25 cellular contexts compared by ENCODE assay signal in the genomic region with DNA sequence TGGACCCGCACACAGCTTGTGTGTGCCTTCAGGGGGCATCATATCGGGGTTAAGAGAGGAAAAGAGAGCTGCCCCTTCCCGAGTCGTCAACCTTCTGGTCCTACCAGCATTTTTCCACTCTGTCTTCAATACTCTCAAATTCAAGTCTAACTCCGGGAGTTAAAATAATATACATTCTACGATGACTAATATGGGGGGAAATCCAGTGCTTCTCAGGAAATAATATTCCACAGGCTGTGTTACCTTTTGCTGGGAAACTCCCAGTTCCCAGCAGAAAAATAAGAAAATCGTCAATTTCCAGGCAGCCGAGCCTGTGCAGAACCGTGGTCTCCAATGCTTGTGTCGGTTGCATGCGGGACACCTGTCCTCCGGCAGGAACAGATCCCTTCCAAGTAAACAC.
"Had no signal": no experiment of that assay in that cellular context is flagged by ENCODE, and none has a peak within 500 bp of the region (broad histone marks: within the 10 kb centered on the region; RNA-seq: fewer than 3 reads in every experiment).

No MANE protein-coding gene starts in this region.

- H3K36me3 ChIP-seq: adrenal gland, ascending aorta, breast epithelium, colonic mucosa, sigmoid colon, vagina had no signal

- FAIRE-seq: islet of Langerhans had no signal

- H3K4me3 Mint-ChIP-seq: activated CD8-positive, alpha-beta T cell treated with anti-CD3 and anti-CD28 coated beads, Interleukin-2, amount 10 ng/mL, durations not matched to agents 7 days and 5 days; central memory CD8-positive, alpha-beta T cell; neural crest cell; stimulated activated memory B cell treated with anti-CD40 and anti-IgM and Interleukin-4, amounts not matched to agents 10 μg/mL and 1 μg/mL and 100 μg/mL, for 72 hours had no signal

- H3K4me3 ChIP-seq: adrenal gland, ascending aorta, breast epithelium, colonic mucosa, sigmoid colon, smooth muscle cell, testis, vagina had no signal

- H3K4me2 ChIP-seq: smooth muscle cell had no signal

- ATAC-seq: activated CD8-positive, alpha-beta T cell treated with anti-CD3 and anti-CD28 coated beads, Interleukin-2, amount 10 ng/mL, durations not matched to agents 7 days and 5 days; activated naive CD4-positive, alpha-beta T cell treated with anti-CD3 and anti-CD28 coated beads, Interleukin-2, amount 50 U/mL, for 72 hours; left ventricle myocardium superior; stimulated activated memory B cell treated with anti-CD40 and anti-IgM and Interleukin-4, amounts not matched to agents 10 μg/mL and 1 μg/mL and 100 μg/mL, for 72 hours had no signal

- H3K27me3 ChIP-seq: adrenal gland, ascending aorta, colonic mucosa, sigmoid colon, testis, vagina had no signal

- H3K4me1 ChIP-seq: adrenal gland, ascending aorta, breast epithelium, colonic mucosa, testis, vagina had no signal

- DNase-seq: activated CD4-positive, alpha-beta T cell treated with anti-CD3 and anti-CD28 coated beads for 1 hour; activated CD4-positive, alpha-beta T cell treated with anti-CD3 and anti-CD28 coated beads, Interleukin-2, amount 50 U/mL, for 1 hour; activated CD8-positive, alpha-beta T cell treated with anti-CD3 and anti-CD28 coated beads, Interleukin-2, amount 10 ng/mL, durations not matched to agents 7 days and 5 days; activated gamma-delta T cell treated with Interleukin-2 at 50 U/mL for 16 hours; adrenal gland; colonic mucosa; foreskin melanocyte; glutamatergic neuron; hippocampal formation; left ventricle myocardium superior; retina; sigmoid colon; stimulated activated CD4-positive, alpha-beta T cell treated with anti-CD3 and anti-CD28 coated beads, Interleukin-15, amount 100 ng/mL, for 24 hours; T-helper 9 cell; testis; trophoblast cell had no signal

- H3K27ac ChIP-seq: adrenal gland, ascending aorta, breast epithelium, colonic mucosa, sigmoid colon, testis, vagina had no signal

- H3K27ac Mint-ChIP-seq: activated CD8-positive, alpha-beta T cell treated with anti-CD3 and anti-CD28 coated beads, Interleukin-2, amount 10 ng/mL, durations not matched to agents 7 days and 5 days; activated naive CD4-positive, alpha-beta T cell treated with anti-CD3 and anti-CD28 coated beads, Interleukin-2, amount 50 U/mL, for 72 hours; stimulated activated memory B cell treated with anti-CD40 and anti-IgM and Interleukin-4, amounts not matched to agents 10 μg/mL and 1 μg/mL and 100 μg/mL, for 72 hours had no signal

- H3K9me3 Mint-ChIP-seq: central memory CD8-positive, alpha-beta T cell; stimulated activated memory B cell treated with anti-CD40 and anti-IgM and Interleukin-4, amounts not matched to agents 10 μg/mL and 1 μg/mL and 100 μg/mL, for 72 hours had no signal

- H3K36me3 Mint-ChIP-seq: activated naive CD4-positive, alpha-beta T cell treated with anti-CD3 and anti-CD28 coated beads, Interleukin-2, amount 50 U/mL, for 72 hours; stimulated activated memory B cell treated with anti-CD40 and anti-IgM and Interleukin-4, amounts not matched to agents 10 μg/mL and 1 μg/mL and 100 μg/mL, for 72 hours had no signal

- H3K4me1 Mint-ChIP-seq: central memory CD8-positive, alpha-beta T cell; stimulated activated memory B cell treated with anti-CD40 and anti-IgM and Interleukin-4, amounts not matched to agents 10 μg/mL and 1 μg/mL and 100 μg/mL, for 72 hours had no signal

- H3K9me3 ChIP-seq: adrenal gland, ascending aorta, breast epithelium, colonic mucosa, sigmoid colon, testis, vagina had no signal
